Comparison of ENCODE assay signal across 15 cellular contexts in the genomic region with DNA sequence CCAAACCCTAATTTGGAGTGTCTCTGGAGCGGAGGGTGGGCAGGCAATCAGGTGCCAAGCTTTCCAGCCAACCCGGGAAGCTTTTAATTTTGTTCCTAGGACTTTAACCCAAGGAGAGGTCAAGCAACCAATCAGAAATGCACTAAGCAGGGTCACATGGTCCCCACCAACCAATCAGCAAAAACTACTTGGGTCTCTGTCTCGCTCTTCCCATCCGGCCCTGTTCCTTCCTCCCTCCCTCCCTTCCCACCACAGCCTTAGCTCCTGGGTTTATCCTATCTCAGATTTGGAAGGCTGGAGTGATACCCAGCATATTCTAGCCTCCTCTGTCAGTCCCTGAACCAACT. TPM values are rescaled to one million over a fixed set of nuclear protein-coding genes. Genes with fewer than 3 reads are reported as not detected.
A peak's percentile ranks its signal among the peaks of the same experiment; 100 is the strongest.
DNase-seq lines count a peak whose midpoint lies in the region; ATAC-seq and TF ChIP-seq lines count a peak whose summit lies in the region.
"Had no signal": no experiment of that assay in that cellular context is flagged by ENCODE, and none has a peak within 500 bp of the region (broad histone marks: within the 10 kb centered on the region; RNA-seq: fewer than 3 reads in every experiment).

No MANE protein-coding gene starts in this region.

- H3K4me1 ChIP-seq in Karpas-422 (ENCODE audit: low read length) (peaks cover 25% of the 10 kb centered on the region), endodermal cell (ENCODE audit: control insufficient read depth, insufficient read depth, low read length) (no peaks in the 10 kb centered on the region), skeletal muscle tissue (ENCODE audit: control insufficient read depth in 3 of 3, insufficient read depth in 3 of 3, low read length in 3 of 3) (peaks cover 47 to 56% (median 50%) of the 10 kb centered on the region in 3 donors)

- H3K4me1 Mint-ChIP-seq in endodermal cell (no peaks in the 10 kb centered on the region), immature natural killer cell (peaks cover 3 to 8% of the 10 kb centered on the region in 2 donors)

- H3K27ac ChIP-seq in Karpas-422 (ENCODE audit: low read length): no peak overlapping the region
- H3K27ac ChIP-seq in endodermal cell (ENCODE audit: low read depth, low read length): no peak overlapping the region
- peak overlapping the region; percentile 52 for H3K27ac ChIP-seq in skeletal muscle tissue (ENCODE audit: low read depth, low read length)
- H3K27ac ChIP-seq: HL-60 had no signal

- no peaks in the 10 kb centered on the region for H3K9me2 ChIP-seq in Karpas-422 (replicated peaks; ENCODE audit: insufficient read depth, low read length)

- H3K27me3 Mint-ChIP-seq in endodermal cell (ENCODE audit: insufficient read depth) (peaks cover 100% of the 10 kb centered on the region), immature natural killer cell (ENCODE audit: low read depth in 3 of 3) (peaks cover 33 to 38% (median 37%) of the 10 kb centered on the region in 3 donors)

- H3K9ac ChIP-seq in Karpas-422 (ENCODE audit: low read length): no peak overlapping the region
- H3K9ac ChIP-seq in endodermal cell (ENCODE audit: extremely low read depth, low read length, poor library complexity, severe bottlenecking): no peak overlapping the region
- no peak overlapping the region for H3K9ac ChIP-seq in skeletal muscle tissue (ENCODE audit: low read depth in 1 of 3, low read length in 3 of 3)

- H3K9me3 ChIP-seq in Karpas-422 (ENCODE audit: low read length) (no peaks in the 10 kb centered on the region), endodermal cell (ENCODE audit: control insufficient read depth, low read length) (peaks cover 10% of the 10 kb centered on the region), skeletal muscle tissue (ENCODE audit: control insufficient read depth in 3 of 3, low read length in 3 of 3) (no peaks in the 10 kb centered on the region)

- 40 to 59% methylated on average over 3 to 4 of the region's 4 CpGs for WGBS in endodermal cell (ENCODE audit: insufficient coverage in 1 of 2, insufficient read length in 1 of 2), 2 experiments

- H3K79me2 ChIP-seq in Karpas-422 (ENCODE audit: low read length): no peaks in the 10 kb centered on the region

- H3K4me3 Mint-ChIP-seq in endodermal cell (no peak overlapping the region), immature natural killer cell (no peak overlapping the region)
- H3K4me3 Mint-ChIP-seq: activated naive CD8-positive, alpha-beta T cell treated with anti-CD3 and anti-CD28 coated beads for 36 hours; CD4-positive, alpha-beta memory T cell had no signal

- no peak for TF ChIP-seq CTCF in endodermal cell (conservative IDR thresholded peaks at IDR 0.05)

- peak overlapping the region; percentile 36 for H3K4me2 ChIP-seq in Karpas-422 (ENCODE audit: low read depth, low read length, poor library complexity, severe bottlenecking)

- peak overlapping the region; percentile 46 for H2AFZ ChIP-seq in Karpas-422 (ENCODE audit: low read length)

- H3K27me3 ChIP-seq in Karpas-422 (ENCODE audit: low read length) (no peaks in the 10 kb centered on the region), endodermal cell (ENCODE audit: control insufficient read depth, insufficient read depth, low read length, poor library complexity, severe bottlenecking) (peaks cover 100% of the 10 kb centered on the region), skeletal muscle tissue (ENCODE audit: control insufficient read depth in 3 of 3, insufficient read depth in 3 of 3, low read length in 3 of 3) (peaks cover 0 to 4% (median 2%) of the 10 kb centered on the region in 3 donors)

- no peaks in the 10 kb centered on the region for H3K36me3 Mint-ChIP-seq in endodermal cell (ENCODE audit: low read depth)
- H3K36me3 Mint-ChIP-seq in immature natural killer cell: no peaks in the 10 kb centered on the region
- H3K36me3 Mint-ChIP-seq: activated naive CD8-positive, alpha-beta T cell treated with anti-CD3 and anti-CD28 coated beads for 36 hours; CD4-positive, alpha-beta memory T cell had no signal

- H3K9me3 Mint-ChIP-seq in endodermal cell: peaks cover 9% of the 10 kb centered on the region
- H3K9me3 Mint-ChIP-seq in immature natural killer cell: no peaks in the 10 kb centered on the region
- H3K9me3 Mint-ChIP-seq: activated naive CD8-positive, alpha-beta T cell treated with anti-CD3 and anti-CD28 coated beads for 36 hours had no signal

- DNase-seq in GM03348 (ENCODE audit: low spot score): peak; percentile 78
- peak; percentile 78 for DNase-seq in Karpas-422
- DNase-seq in endodermal cell: peak; percentile 73
- DNase-seq in immature natural killer cell: no peak
- DNase-seq in NCI-H226: no peak
- DNase-seq: activated CD8-positive, alpha-beta memory T cell treated with anti-CD3 and anti-CD28 coated beads, Interleukin-2, amount 50 U/mL, for 4 hours; activated naive CD8-positive, alpha-beta T cell treated with anti-CD3 and anti-CD28 coated beads for 36 hours; CD4-positive, alpha-beta memory T cell; NCI-H1092; NCI-H446 treated with DMSO at 0.1 percent for 48 hours; substantia nigra had no signal

- H4K20me1 ChIP-seq in Karpas-422 (ENCODE audit: insufficient read depth, low read depth, low read length): no peaks in the 10 kb centered on the region

- H3K27ac Mint-ChIP-seq in endodermal cell (no peak overlapping the region), immature natural killer cell (no peak overlapping the region)
- H3K27ac Mint-ChIP-seq: activated naive CD8-positive, alpha-beta T cell treated with anti-CD3 and anti-CD28 coated beads for 36 hours; CD4-positive, alpha-beta memory T cell had no signal

- H3K4me3 ChIP-seq in Karpas-422 (ENCODE audit: low read length) (no peak overlapping the region), endodermal cell (ENCODE audit: low read length) (no peak overlapping the region), skeletal muscle tissue (ENCODE audit: low read length in 3 of 3) (peak overlapping the region in 2 of 3 donors; percentile 1 to 57)

- H3K36me3 ChIP-seq in Karpas-422 (ENCODE audit: insufficient read depth, low read length) (no peaks in the 10 kb centered on the region), endodermal cell (ENCODE audit: control insufficient read depth, insufficient read depth, low read length) (no peaks in the 10 kb centered on the region), skeletal muscle tissue (ENCODE audit: control insufficient read depth in 3 of 3, insufficient read depth in 3 of 3, low read length in 3 of 3) (no peaks in the 10 kb centered on the region)

- ATAC-seq in HG02970 (IDR thresholded peaks at IDR 0.05; ENCODE audit: low FRiP score, unreplicated experiment) (no peak), GM21360 (IDR thresholded peaks at IDR 0.05; ENCODE audit: unreplicated experiment) (no peak)

RNA-seq across cellular contexts. Expression of gene HOXC5, which starts 7.3 kb away (rescaled TPM):
- total RNA-seq in Karpas-422 (2014; rRNA removed; shearing (Covaris generic); ENCODE audit: low replicate concordance): not detected in 2 replicates
- total RNA-seq in endodermal cell (not detected), skeletal muscle tissue (0.52 TPM)
- polyA plus RNA-seq in endodermal cell (2013, experiment 1 of 2): 0.82 TPM
- 1.7 TPM for polyA plus RNA-seq in endodermal cell (2013, experiment 2 of 2)
- not detected for polyA plus RNA-seq in immature natural killer cell
- total RNA-seq: activated naive CD8-positive, alpha-beta T cell treated with anti-CD3 and anti-CD28 coated beads for 36 hours; CD4-positive, alpha-beta memory T cell had no signal
- polyA plus RNA-seq: CD4-positive, alpha-beta memory T cell had no signal

RNA-seq across cellular contexts. Expression of gene HOXC6, which starts 11.9 kb away (rescaled TPM):
- not detected in 2 replicates for total RNA-seq in Karpas-422 (2014; rRNA removed; shearing (Covaris generic); ENCODE audit: low replicate concordance)
- total RNA-seq in endodermal cell: not detected
- polyA plus RNA-seq in endodermal cell (2013, experiment 1 of 2): 16.8 TPM
- 10.0 TPM for polyA plus RNA-seq in endodermal cell (2013, experiment 2 of 2)
- total RNA-seq in skeletal muscle tissue: 2.6 TPM
- not detected for polyA plus RNA-seq in immature natural killer cell
- total RNA-seq: activated naive CD8-positive, alpha-beta T cell treated with anti-CD3 and anti-CD28 coated beads for 36 hours; CD4-positive, alpha-beta memory T cell had no signal
- polyA plus RNA-seq: CD4-positive, alpha-beta memory T cell had no signal

RNA-seq across cellular contexts. Expression of gene HOXC4, which starts 13.5 kb away (rescaled TPM):
- 7.3 and 9.7 TPM in 2 replicates for total RNA-seq in Karpas-422 (2014; rRNA removed; shearing (Covaris generic); ENCODE audit: low replicate concordance)
- total RNA-seq in endodermal cell (not detected), skeletal muscle tissue (1.0 TPM)
- polyA plus RNA-seq in endodermal cell (2013, experiment 1 of 2): 13.4 TPM
- polyA plus RNA-seq in endodermal cell (2013, experiment 2 of 2): 10.3 TPM
- polyA plus RNA-seq in immature natural killer cell: under 1 TPM; 0.45 to 0.99 (median 0.92) TPM
- total RNA-seq: CD4-positive, alpha-beta memory T cell had no signal
- polyA plus RNA-seq: CD4-positive, alpha-beta memory T cell had no signal

RNA-seq across cellular contexts. Expression of gene HOXC8, which starts 31.3 kb away (rescaled TPM):
- not detected in 2 replicates for total RNA-seq in Karpas-422 (2014; rRNA removed; shearing (Covaris generic); ENCODE audit: low replicate concordance)
- not detected for total RNA-seq in endodermal cell
- 3.3 TPM for polyA plus RNA-seq in endodermal cell (2013, experiment 1 of 2)
- polyA plus RNA-seq in endodermal cell (2013, experiment 2 of 2): 1.6 TPM
- total RNA-seq in skeletal muscle tissue: 0.52 TPM
- not detected for polyA plus RNA-seq in immature natural killer cell
- total RNA-seq: activated naive CD8-positive, alpha-beta T cell treated with anti-CD3 and anti-CD28 coated beads for 36 hours; CD4-positive, alpha-beta memory T cell had no signal
- polyA plus RNA-seq: CD4-positive, alpha-beta memory T cell had no signal

RNA-seq across cellular contexts. Expression of gene HOXC9, which starts 40.2 kb away (rescaled TPM):
- not detected in 2 replicates for total RNA-seq in Karpas-422 (2014; rRNA removed; shearing (Covaris generic); ENCODE audit: low replicate concordance)
- total RNA-seq in endodermal cell: not detected
- polyA plus RNA-seq in endodermal cell (2013, experiment 1 of 2): 5.5 TPM
- 6.4 TPM for polyA plus RNA-seq in endodermal cell (2013, experiment 2 of 2)
- 4.2 TPM for total RNA-seq in skeletal muscle tissue
- not detected for polyA plus RNA-seq in immature natural killer cell
- total RNA-seq: activated naive CD8-positive, alpha-beta T cell treated with anti-CD3 and anti-CD28 coated beads for 36 hours; CD4-positive, alpha-beta memory T cell had no signal
- polyA plus RNA-seq: CD4-positive, alpha-beta memory T cell had no signal

Comparison
In these comparisons a context has a peak if more than half of its experiments do, and no peak if none do; other contexts are left out.
1. DNase-seq: peak in GM03348 (single experiment), Karpas-422 (single experiment) and endodermal cell (single experiment); none in immature natural killer cell (0 of 3) and NCI-H226 (single experiment).
2. H3K4me3 ChIP-seq: peak in skeletal muscle tissue (2 of 3); none in Karpas-422 (single experiment) and endodermal cell (single experiment).